In the genomic region with DNA sequence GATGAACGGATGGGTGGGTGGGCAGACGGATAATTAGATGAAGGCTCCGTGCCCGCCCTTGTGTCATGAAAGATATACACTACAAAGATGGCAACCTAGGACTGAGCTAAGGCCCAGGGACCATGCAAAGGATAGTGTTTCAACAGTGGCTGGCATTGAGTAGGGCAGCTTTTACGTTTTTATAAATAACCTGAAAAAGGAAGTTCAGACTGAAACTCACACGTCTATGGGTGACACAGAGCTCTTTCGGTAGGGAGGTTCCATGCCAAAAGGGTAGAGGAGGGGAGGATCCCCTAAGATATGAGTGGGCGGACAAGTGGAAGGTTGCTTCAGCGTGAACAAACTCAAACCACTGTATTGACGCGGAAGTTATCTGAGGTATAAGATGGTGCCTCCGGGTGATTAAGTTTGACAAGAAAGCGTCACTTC, we compare ENCODE assay signal across 9 cellular contexts.
A peak's percentile ranks its signal among the peaks of the same experiment; 100 is the strongest.
DNase-seq lines count a peak whose midpoint lies in the region; ATAC-seq, FAIRE-seq and TF ChIP-seq lines count a peak whose summit lies in the region.
"Had no signal": no experiment of that assay in that cellular context is flagged by ENCODE, and none has a peak within 500 bp of the region (broad histone marks: within the 10 kb centered on the region; RNA-seq: fewer than 3 reads in every experiment).

No MANE protein-coding gene starts in this region.

- ATAC-seq in GM18909 (IDR thresholded peaks at IDR 0.05; ENCODE audit: poor library complexity, unreplicated experiment) (peak; percentile 84), HG02981 (IDR thresholded peaks at IDR 0.05; ENCODE audit: unreplicated experiment) (peak; percentile 75)

- no peak overlapping the region for H3K27ac ChIP-seq in PC-9

- TF ChIP-seq CTCF in PC-9 (conservative IDR thresholded peaks at IDR 0.05), result no peak

- peaks cover 21% of the 10 kb centered on the region for H3K36me3 ChIP-seq in PC-9 (ENCODE audit: low read depth)

- peaks cover 59% of the 10 kb centered on the region; the same call in 1 of the 2 replicates for H3F3A ChIP-seq in PC-9 (ENCODE audit: insufficient read depth, low read depth)

- BruUV-seq in PC-9 (replicated peaks; lab: Mats Ljungman, UMichigan), result no TSS peak

- intact Hi-C loops in PC-9 (cut with micrococcal nuclease; ENCODE audit: unreplicated experiment), result no loop called here

- FAIRE-seq in RCC 7860 (lab: Jason Lieb, UNC), result no peak
- FAIRE-seq: endothelial cell of umbilical vein had no signal

- peaks cover 22% of the 10 kb centered on the region; the same call in 1 of the 2 replicates for H4K20me1 ChIP-seq in PC-9 (ENCODE audit: insufficient read depth)

- no peak overlapping the region for H2AFZ ChIP-seq in PC-9

- no peak overlapping the region for H3K4me3 ChIP-seq in PC-9

- no peaks in the 10 kb centered on the region for H3K4me1 ChIP-seq in PC-9 (replicated peaks; ENCODE audit: insufficient read depth)

- H3K9me3 ChIP-seq in PC-9 (ENCODE audit: insufficient read depth, low read depth), result no peaks in the 10 kb centered on the region

- in situ Hi-C loops in G401 (cut with HindIII; ENCODE audit: low sequenced_read_pairs), result no loop called here

- POLR2A ChIA-PET in PC-9 (lab: Charles Lee; ENCODE audit: unreplicated experiment), result no interaction called here

- H3K79me2 ChIP-seq in PC-9 (ENCODE audit: low read depth), result peaks cover 94% of the 10 kb centered on the region

- H3K4me2 ChIP-seq in PC-9, result no peak overlapping the region

- no peaks in the 10 kb centered on the region for H3K9me2 ChIP-seq in PC-9 (ENCODE audit: insufficient read depth)

- CTCF ChIA-PET in PC-9 (lab: Charles Lee), result no interaction called here

- peak in 4 of 5 experiments; percentile 16 to 89 (median 50) for DNase-seq in T-helper 2 cell
- DNase-seq in germinal center (ENCODE audit: low spot score), result peak; percentile 73
- no peak for DNase-seq in RCC 7860 (ENCODE audit: low spot score)
- DNase-seq in NCI-H510A treated with DMSO at 0.1 percent for 48 hours (lab: John Stamatoyannopoulos, UW), result no peak
- no peak for DNase-seq in G401 (ENCODE audit: low spot score)
- no peak for DNase-seq in PC-9

- H3K27me3 ChIP-seq in PC-9 (ENCODE audit: insufficient read depth, low read depth), result no peaks in the 10 kb centered on the region

Comparison
In these comparisons a context has a peak if more than half of its experiments do, and no peak if none do; other contexts are left out.
1. DNase-seq: peak in T-helper 2 cell (4 of 5) and germinal center (single experiment); none in RCC 7860 (single experiment), NCI-H510A treated with DMSO at 0.1 percent for 48 hours (single experiment), G401 (single experiment) and PC-9 (0 of 2).